In the genomic region with DNA sequence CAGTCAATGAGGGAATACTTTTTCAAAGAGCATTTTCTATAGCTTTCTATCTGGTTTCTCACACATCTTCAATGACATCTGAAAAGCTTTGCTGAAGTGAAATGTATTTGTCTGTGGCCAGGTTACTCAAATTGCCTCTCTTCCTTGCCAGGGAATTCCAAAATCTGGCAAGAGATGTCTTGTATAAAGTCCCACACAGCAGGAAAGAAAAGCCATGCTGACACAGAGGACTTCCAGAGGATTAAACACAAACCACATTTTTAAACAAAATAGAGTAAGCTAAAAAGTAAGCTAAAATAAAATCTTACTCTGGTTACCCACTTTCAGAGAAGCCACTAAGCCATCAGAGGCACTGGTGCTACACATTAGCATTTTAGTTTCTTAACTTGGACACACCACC, we compare ENCODE assay signal across 27 cellular contexts.
DNase-seq lines count a peak whose midpoint lies in the region; ATAC-seq, FAIRE-seq and TF ChIP-seq lines count a peak whose summit lies in the region.
"Had no signal": no experiment of that assay in that cellular context is flagged by ENCODE, and none has a peak within 500 bp of the region (broad histone marks: within the 10 kb centered on the region; RNA-seq: fewer than 3 reads in every experiment).

No MANE protein-coding gene starts in this region.

- H3K4me1 Mint-ChIP-seq in activated CD8-positive, alpha-beta T cell treated with anti-CD3 and anti-CD28 coated beads for 36 hours (ENCODE audit: low read depth): no peaks in the 10 kb centered on the region
- H3K4me1 Mint-ChIP-seq: activated naive CD4-positive, alpha-beta T cell treated with anti-CD3 and anti-CD28 coated beads, Interleukin-2, amount 50 U/mL, for 24 hours; activated T-helper 17 cell treated with anti-CD3 and anti-CD28 coated beads, Interleukin-2, amount 50 U/mL, for 72 hours; stimulated activated memory B cell treated with anti-CD40 and anti-IgM and Interleukin-4, amounts not matched to agents 10 μg/mL and 1 μg/mL and 100 μg/mL, for 72 hours had no signal

- FAIRE-seq in D721Med (lab: Jason Lieb, UNC): no peak
- FAIRE-seq: endothelial cell of umbilical vein, GM12878 had no signal

- H3K9me3 Mint-ChIP-seq in activated CD8-positive, alpha-beta T cell treated with anti-CD3 and anti-CD28 coated beads for 36 hours: no peaks in the 10 kb centered on the region
- H3K9me3 Mint-ChIP-seq: activated naive CD4-positive, alpha-beta T cell treated with anti-CD3 and anti-CD28 coated beads, Interleukin-2, amount 50 U/mL, for 24 hours; activated T-helper 17 cell treated with anti-CD3 and anti-CD28 coated beads, Interleukin-2, amount 50 U/mL, for 72 hours; stimulated activated memory B cell treated with anti-CD40 and anti-IgM and Interleukin-4, amounts not matched to agents 10 μg/mL and 1 μg/mL and 100 μg/mL, for 72 hours had no signal

- H3K36me3 Mint-ChIP-seq in activated CD8-positive, alpha-beta T cell treated with anti-CD3 and anti-CD28 coated beads for 36 hours (ENCODE audit: low read depth): no peaks in the 10 kb centered on the region
- H3K36me3 Mint-ChIP-seq: activated naive CD4-positive, alpha-beta T cell treated with anti-CD3 and anti-CD28 coated beads, Interleukin-2, amount 50 U/mL, for 24 hours; stimulated activated memory B cell treated with anti-CD40 and anti-IgM and Interleukin-4, amounts not matched to agents 10 μg/mL and 1 μg/mL and 100 μg/mL, for 72 hours had no signal

- intact Hi-C loops in activated CD8-positive, alpha-beta T cell treated with anti-CD3 and anti-CD28 coated beads for 36 hours (cut with micrococcal nuclease): no loop called here

- no peak for ATAC-seq in GM18870 (IDR thresholded peaks at IDR 0.05; ENCODE audit: unreplicated experiment)
- ATAC-seq in activated CD8-positive, alpha-beta T cell treated with anti-CD3 and anti-CD28 coated beads for 36 hours: no peak
- ATAC-seq: activated CD4-positive, CD25-positive, alpha-beta regulatory T cell treated with anti-CD3 and anti-CD28 coated beads, Interleukin-2, amount 50 U/mL, for 24 hours; activated T-helper 17 cell treated with anti-CD3 and anti-CD28 coated beads, Interleukin-2, amount 50 U/mL, for 72 hours; GM12878; right cardiac atrium; stimulated activated memory B cell treated with anti-CD40 and anti-IgM and Interleukin-4, amounts not matched to agents 10 μg/mL and 1 μg/mL and 100 μg/mL, for 72 hours had no signal

- POLR2A ChIA-PET in activated CD8-positive, alpha-beta T cell treated with anti-CD3 and anti-CD28 coated beads for 36 hours (lab: Charles Lee): no interaction called here

- no peak overlapping the region for H3K27ac Mint-ChIP-seq in activated CD8-positive, alpha-beta T cell treated with anti-CD3 and anti-CD28 coated beads for 36 hours
- H3K27ac Mint-ChIP-seq: activated naive CD4-positive, alpha-beta T cell treated with anti-CD3 and anti-CD28 coated beads, Interleukin-2, amount 50 U/mL, for 24 hours; activated T-helper 17 cell treated with anti-CD3 and anti-CD28 coated beads, Interleukin-2, amount 50 U/mL, for 72 hours; stimulated activated memory B cell treated with anti-CD40 and anti-IgM and Interleukin-4, amounts not matched to agents 10 μg/mL and 1 μg/mL and 100 μg/mL, for 72 hours had no signal

- H3K4me3 ChIP-seq in AG10803 (ENCODE audit: low read length) (no peak overlapping the region), fibroblast of villous mesenchyme (ENCODE audit: low read depth, low read length) (no peak overlapping the region)
- H3K4me3 ChIP-seq: BLaER1 treated with 17β-estradiol and CSF1 and Interleukin-3, amounts not matched to agents 10 nM and 100 nM; GM12878; GM23248; lung; SJSA1; upper lobe of right lung had no signal

- DNase-seq in AG10803 (ENCODE audit: low read depth): peak; percentile 65
- peak; percentile 84 for DNase-seq in M059J (ENCODE audit: low read depth)
- peak; percentile 53 for DNase-seq in astrocyte of the hippocampus (ENCODE audit: low read depth, low spot score)
- peak; percentile 51 for DNase-seq in fibroblast of villous mesenchyme (ENCODE audit: low read depth)
- DNase-seq in NCI-H1930 (lab: John Stamatoyannopoulos, UW): no peak
- no peak for DNase-seq in D721Med (ENCODE audit: insufficient read length, low spot score)
- DNase-seq in activated CD8-positive, alpha-beta T cell treated with anti-CD3 and anti-CD28 coated beads for 36 hours: no peak
- DNase-seq: activated CD4-positive, alpha-beta T cell treated with anti-CD3 and anti-CD28 coated beads, Interleukin-2, amount 50 U/mL, for 48 hours; activated CD8-positive, alpha-beta memory T cell treated with anti-CD3 and anti-CD28 coated beads, Interleukin-2, amount 50 U/mL, for 48 hours; COR-L47; foreskin fibroblast; GM23248; Karpas-422; NCI-H1694; right cardiac atrium; stimulated activated CD4-positive, alpha-beta T cell treated with anti-CD3 and anti-CD28 coated beads, Interleukin-4, amount 100 ng/mL, for 4 hours had no signal

- CTCF ChIA-PET in activated CD8-positive, alpha-beta T cell treated with anti-CD3 and anti-CD28 coated beads for 36 hours (lab: Charles Lee): interaction anchor here (1.0 kb wide), 2 partner anchors 12 to 39 kb away, joined by 3 read pairs; no protein-coding TSS in a partner anchor

- TF ChIP-seq CTCF in AG10803 (conservative IDR thresholded peaks at IDR 0.05; ENCODE audit: low read length): no peak
- TF ChIP-seq CTCF in fibroblast of villous mesenchyme (IDR thresholded peaks at IDR 0.05; ENCODE audit: insufficient read depth, low read depth, low read length): no peak
- TF ChIP-seq CTCF in D721Med (IDR thresholded peaks at IDR 0.05; ENCODE audit: insufficient read depth, missing control alignments): no peak
- no peak for TF ChIP-seq CTCF in activated CD8-positive, alpha-beta T cell treated with anti-CD3 and anti-CD28 coated beads for 36 hours (IDR thresholded peaks at IDR 0.05)

- no peaks in the 10 kb centered on the region for H3K27me3 Mint-ChIP-seq in activated CD8-positive, alpha-beta T cell treated with anti-CD3 and anti-CD28 coated beads for 36 hours
- H3K27me3 Mint-ChIP-seq: activated naive CD4-positive, alpha-beta T cell treated with anti-CD3 and anti-CD28 coated beads, Interleukin-2, amount 50 U/mL, for 24 hours; activated T-helper 17 cell treated with anti-CD3 and anti-CD28 coated beads, Interleukin-2, amount 50 U/mL, for 72 hours; stimulated activated memory B cell treated with anti-CD40 and anti-IgM and Interleukin-4, amounts not matched to agents 10 μg/mL and 1 μg/mL and 100 μg/mL, for 72 hours had no signal

- no peak overlapping the region for H3K4me3 Mint-ChIP-seq in activated CD8-positive, alpha-beta T cell treated with anti-CD3 and anti-CD28 coated beads for 36 hours
- H3K4me3 Mint-ChIP-seq: activated naive CD4-positive, alpha-beta T cell treated with anti-CD3 and anti-CD28 coated beads, Interleukin-2, amount 50 U/mL, for 24 hours; activated T-helper 17 cell treated with anti-CD3 and anti-CD28 coated beads, Interleukin-2, amount 50 U/mL, for 72 hours; stimulated activated memory B cell treated with anti-CD40 and anti-IgM and Interleukin-4, amounts not matched to agents 10 μg/mL and 1 μg/mL and 100 μg/mL, for 72 hours had no signal

Comparison
In these comparisons a context has a peak if more than half of its experiments do, and no peak if none do; other contexts are left out.
1. DNase-seq: peak in AG10803 (single experiment), M059J (single experiment), astrocyte of the hippocampus (single experiment) and fibroblast of villous mesenchyme (single experiment); none in NCI-H1930 (0 of 2), D721Med (single experiment) and activated CD8-positive, alpha-beta T cell treated with anti-CD3 and anti-CD28 coated beads for 36 hours (single experiment).